ENCODE assay signal across 24 cellular contexts in the genomic region with DNA sequence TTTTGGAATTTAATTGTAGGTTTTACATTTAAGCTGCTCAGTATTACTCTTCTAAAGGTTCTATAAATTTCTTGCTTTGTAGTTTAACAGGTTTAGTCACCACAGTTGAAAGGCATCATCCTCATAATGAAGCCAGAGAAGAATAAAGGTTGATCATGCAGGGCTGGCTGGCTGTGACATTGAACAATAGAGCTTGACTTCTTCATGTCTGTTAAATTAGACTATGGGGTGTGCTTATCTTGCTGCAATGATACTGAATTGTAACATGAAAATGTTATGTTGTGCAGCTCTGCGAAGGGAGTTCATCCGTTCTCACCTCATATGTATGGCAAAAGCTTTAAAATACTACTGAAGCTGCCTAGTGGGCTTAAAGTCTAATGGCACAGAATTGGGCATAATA.
"Had no signal": no experiment of that assay in that cellular context is flagged by ENCODE, and none has a peak within 500 bp of the region (broad histone marks: within the 10 kb centered on the region; RNA-seq: fewer than 3 reads in every experiment).

No MANE protein-coding gene starts in this region.

- DNase-seq: dermis blood vessel endothelial cell; dorsolateral prefrontal cortex; effector CD4-positive, alpha-beta T cell; effector memory CD4-positive, alpha-beta T cell; esophagus squamous epithelium; foreskin fibroblast; foreskin melanocyte; gastrocnemius medialis; glutamatergic neuron; heart right ventricle; hippocampal formation; left cardiac atrium; left lung; left ventricle myocardium superior; lower lobe of right lung; mesendoderm; midbrain; naive thymus-derived CD4-positive, alpha-beta T cell had no signal

- H3K27me3 Mint-ChIP-seq: memory B cell; naive thymus-derived CD4-positive, alpha-beta T cell had no signal

- H3K4me1 Mint-ChIP-seq: memory B cell had no signal

- H3K36me3 ChIP-seq: heart right ventricle, lower lobe of right lung had no signal

- H3K9me3 ChIP-seq: esophagus squamous epithelium, gastrocnemius medialis, heart right ventricle, lower lobe of right lung had no signal

- H3K4me3 Mint-ChIP-seq: memory B cell; naive thymus-derived CD4-positive, alpha-beta T cell had no signal

- H3K27ac Mint-ChIP-seq: memory B cell; naive thymus-derived CD4-positive, alpha-beta T cell had no signal

- H3K4me1 ChIP-seq: esophagus squamous epithelium, gastrocnemius medialis, heart right ventricle, left lung, lower lobe of right lung had no signal

- H3K27ac ChIP-seq: coronary artery, dorsolateral prefrontal cortex, esophagus squamous epithelium, gastrocnemius medialis, heart right ventricle, left lung, lower lobe of right lung had no signal

- H3K4me3 ChIP-seq: coronary artery, dorsolateral prefrontal cortex, esophagus squamous epithelium, gastrocnemius medialis, heart right ventricle, left lung, lower lobe of right lung had no signal

- FAIRE-seq: colon, endothelial cell of umbilical vein, islet of Langerhans, keratinocyte had no signal

- ATAC-seq: gastrocnemius medialis; heart right ventricle; left cardiac atrium; left lung; left ventricle myocardium superior; lower lobe of right lung; naive thymus-derived CD4-positive, alpha-beta T cell had no signal

- H3K27me3 ChIP-seq: dorsolateral prefrontal cortex, esophagus squamous epithelium, gastrocnemius medialis, heart right ventricle, left lung had no signal
